ENCODE assay signal across 2 cellular contexts in genomic region chr3:188082040-188082439, GRCh38.
TF ChIP-seq lines count a peak whose summit lies in the region.

No MANE protein-coding gene starts in this region.

TF ChIP-seq in IMR-90, 13 proteins besides CTCF, POLR2A, EP300 and RAD21 (continued from another document):
- no peak for TF ChIP-seq BHLHE40 (IDR thresholded peaks at IDR 0.05; ENCODE audit: low read depth, low read length)
- no peak for TF ChIP-seq ELK1 (IDR thresholded peaks at IDR 0.05; ENCODE audit: borderline replicate concordance, low read depth, low read length)
- TF ChIP-seq MXI1 (IDR thresholded peaks at IDR 0.05; ENCODE audit: borderline replicate concordance, low read depth, low read length), result no peak
- TF ChIP-seq SMC3 (IDR thresholded peaks at IDR 0.05; ENCODE audit: low read depth, low read length), result no peak
- no peak for TF ChIP-seq CHD1 (IDR thresholded peaks at IDR 0.05; ENCODE audit: low read depth, low read length)
- TF ChIP-seq, protein P1, sequence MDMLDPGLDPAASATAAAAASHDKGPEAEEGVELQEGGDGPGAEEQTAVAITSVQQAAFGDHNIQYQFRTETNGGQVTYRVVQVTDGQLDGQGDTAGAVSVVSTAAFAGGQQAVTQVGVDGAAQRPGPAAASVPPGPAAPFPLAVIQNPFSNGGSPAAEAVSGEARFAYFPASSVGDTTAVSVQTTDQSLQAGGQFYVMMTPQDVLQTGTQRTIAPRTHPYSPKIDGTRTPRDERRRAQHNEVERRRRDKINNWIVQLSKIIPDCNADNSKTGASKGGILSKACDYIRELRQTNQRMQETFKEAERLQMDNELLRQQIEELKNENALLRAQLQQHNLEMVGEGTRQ (IDR thresholded peaks at IDR 0.05; ENCODE audit: low read depth, low read length), result no peak
- TF ChIP-seq MAZ (IDR thresholded peaks at IDR 0.05; ENCODE audit: borderline replicate concordance, low read depth, low read length), result no peak
- no peak for TF ChIP-seq NFE2L2 (IDR thresholded peaks at IDR 0.05; ENCODE audit: low read depth, low read length)
- TF ChIP-seq CEBPB (IDR thresholded peaks at IDR 0.05; ENCODE audit: low read depth, low read length), result no peak
- no peak for TF ChIP-seq FOS (IDR thresholded peaks at IDR 0.05; ENCODE audit: low read depth, low read length)
- TF ChIP-seq RCOR1 (IDR thresholded peaks at IDR 0.05; ENCODE audit: insufficient replicate concordance, low read length), result no peak
- TF ChIP-seq MAFK (IDR thresholded peaks at IDR 0.05; ENCODE audit: low read depth, low read length), result no peak

TF ChIP-seq in GM12891, 5 proteins besides CTCF, POLR2A, EP300 and RAD21 (continued from another document):
- TF ChIP-seq POU2F2 (IDR thresholded peaks at IDR 0.05; ENCODE audit: low read depth, low read length) (no peak), SPI1 (IDR thresholded peaks at IDR 0.05; ENCODE audit: low read depth, low read length) (no peak), POLR2AphosphoS5 (IDR thresholded peaks at IDR 0.05; ENCODE audit: low read depth, low read length) (no peak), TAF1 (IDR thresholded peaks at IDR 0.05; ENCODE audit: low read depth, low read length) (no peak)
